ENCODE assay signal across 17 cellular contexts in genomic region chr14:75881986-75882385, GRCh38.
DNase-seq lines count a peak whose midpoint lies in the region; ATAC-seq and TF ChIP-seq lines count a peak whose summit lies in the region.
"Had no signal": no experiment of that assay in that cellular context is flagged by ENCODE, and none has a peak within 500 bp of the region (broad histone marks: within the 10 kb centered on the region; RNA-seq: fewer than 3 reads in every experiment).

No MANE protein-coding gene starts in this region.

- H3K4me3 ChIP-seq in IMR-90 (ENCODE audit: insufficient read depth, low read depth, low read length) (no peak overlapping the region), stomach (no peak overlapping the region)
- H3K4me3 ChIP-seq: K562 had no signal

- no peak overlapping the region for H3K56ac ChIP-seq in IMR-90 (ENCODE audit: extremely low read depth, insufficient read depth, low read length)

- H2BK5ac ChIP-seq in IMR-90 (ENCODE audit: low read depth, low read length, poor library complexity, severe bottlenecking) = no peak overlapping the region

- H3K18ac ChIP-seq in IMR-90 (ENCODE audit: low read depth, low read length) = no peak overlapping the region

- H3K4me2 ChIP-seq in IMR-90 (ENCODE audit: low read depth, low read length) = no peak overlapping the region

- WGBS in IMR-90 (ENCODE audit: extremely low coverage in 2 of 2, insufficient read length in 1 of 2), 2 experiments = no CpG with 5 or more reads among the region's 5 CpGs
- WGBS in stomach, 5 donors = 93 to 98% (median 96%) methylated on average over 5 of the region's 5 CpGs

- no peak overlapping the region for H2AK9ac ChIP-seq in IMR-90 (replicated peaks; ENCODE audit: low read depth, low read length, poor library complexity)

- no peak overlapping the region for H2AK5ac ChIP-seq in IMR-90 (ENCODE audit: low read depth, low read length)

- H2BK20ac ChIP-seq in IMR-90 (ENCODE audit: low read depth, low read length) = no peak overlapping the region

- peaks cover 23% of the 10 kb centered on the region for H3K4me1 ChIP-seq in IMR-90 (ENCODE audit: control insufficient read depth, insufficient read depth, low read length)
- peaks cover 1 to 19% (median 3%) of the 10 kb centered on the region in 4 donors for H3K4me1 ChIP-seq in stomach

- no peak overlapping the region for H3K27ac ChIP-seq in IMR-90 (ENCODE audit: insufficient read depth, low read length)
- H3K27ac ChIP-seq in stomach = no peak overlapping the region

- no peak overlapping the region for H4K91ac ChIP-seq in IMR-90 (ENCODE audit: insufficient read depth, low read depth, low read length)

- POLR2A ChIA-PET in activated CD4-positive, alpha-beta memory T cell treated with anti-CD3 and anti-CD28 coated beads for 36 hours (lab: Charles Lee) = no interaction called here
- POLR2A ChIA-PET in activated CD4-positive, alpha-beta memory T cell treated with anti-CD3 and anti-CD28 coated beads, Interleukin-2, amount 10 ng/mL, durations not matched to agents 7 days and 5 days (lab: Charles Lee) = no interaction called here
- POLR2A ChIA-PET in IMR-90 (lab: Charles Lee; ENCODE audit: unreplicated experiment) = no interaction called here

- peak; percentile 10 for DNase-seq in activated CD4-positive, alpha-beta memory T cell treated with anti-CD3 and anti-CD28 coated beads for 36 hours
- DNase-seq in activated CD4-positive, alpha-beta memory T cell treated with anti-CD3 and anti-CD28 coated beads, Interleukin-2, amount 10 ng/mL, durations not matched to agents 7 days and 5 days = no peak
- DNase-seq in IMR-90 (peak; percentile 52), osteocyte (ENCODE audit: extremely low spot score, unreplicated experiment) (no peak), stomach (no peak), DMS53 (lab: John Stamatoyannopoulos, UW) (no peak), middle frontal gyrus (ENCODE audit: extremely low spot score, low spot score) (no peak)
- DNase-seq: Caco-2; CD4-positive, alpha-beta T cell; NCI-H187; NCI-H2227 treated with DMSO at 0.1 percent for 48 hours; NCI-H510A treated with DMSO at 0.1 percent for 48 hours; NCI-H82; RPMI8226; SHP77 treated with DMSO at 0.1 percent for 48 hours had no signal

- TF ChIP-seq CTCF in IMR-90 (conservative IDR thresholded peaks at IDR 0.05; ENCODE audit: low read depth, low read length) = no peak
- TF ChIP-seq CTCF in brain (conservative IDR thresholded peaks at IDR 0.05) = no peak
- no peak for TF ChIP-seq CTCF in osteocyte (IDR thresholded peaks at IDR 0.05)
- no peak for TF ChIP-seq CTCF in stomach (IDR thresholded peaks at IDR 0.05)

- no peaks in the 10 kb centered on the region for H3K9me3 ChIP-seq in IMR-90 (ENCODE audit: control insufficient read depth, insufficient read depth, low read length)
- H3K9me3 ChIP-seq in stomach = no peaks in the 10 kb centered on the region
- H3K9me3 ChIP-seq: Caco-2 had no signal

- no peak for ATAC-seq in IMR-90 (ENCODE audit: low read depth)
- ATAC-seq: K562 had no signal

- no peaks in the 10 kb centered on the region for H3K27me3 Mint-ChIP-seq in activated CD4-positive, alpha-beta memory T cell treated with anti-CD3 and anti-CD28 coated beads for 36 hours
- H3K27me3 Mint-ChIP-seq in activated CD4-positive, alpha-beta memory T cell treated with anti-CD3 and anti-CD28 coated beads, Interleukin-2, amount 10 ng/mL, durations not matched to agents 7 days and 5 days = no peaks in the 10 kb centered on the region
- H3K27me3 Mint-ChIP-seq in brain (no peaks in the 10 kb centered on the region), osteocyte (ENCODE audit: unreplicated experiment) (no peaks in the 10 kb centered on the region)
- H3K27me3 Mint-ChIP-seq: CD4-positive, alpha-beta T cell had no signal

- no peak overlapping the region for H3K27ac Mint-ChIP-seq in activated CD4-positive, alpha-beta memory T cell treated with anti-CD3 and anti-CD28 coated beads for 36 hours
- no peak overlapping the region for H3K27ac Mint-ChIP-seq in activated CD4-positive, alpha-beta memory T cell treated with anti-CD3 and anti-CD28 coated beads, Interleukin-2, amount 10 ng/mL, durations not matched to agents 7 days and 5 days
- H3K27ac Mint-ChIP-seq in brain = peak overlapping the region in 3 of 5 experiments; percentile 22 to 90 (median 54)
- H3K27ac Mint-ChIP-seq in osteocyte (ENCODE audit: unreplicated experiment) = peak overlapping the region; percentile 89
- H3K27ac Mint-ChIP-seq: CD4-positive, alpha-beta T cell had no signal

- no peak overlapping the region for H3K23ac ChIP-seq in IMR-90 (ENCODE audit: low read depth, low read length)

- H3K36me3 ChIP-seq in IMR-90 (ENCODE audit: control insufficient read depth, insufficient read depth, low read length) (no peaks in the 10 kb centered on the region), stomach (peaks cover 0 to 12% (median 8%) of the 10 kb centered on the region in 4 donors)

- in situ Hi-C loops in IMR-90 (cut with MboI; ENCODE audit: low sequenced_read_pairs) = no loop called here

- BruUV-seq in IMR-90 (replicated peaks; lab: Mats Ljungman, UMichigan) = no TSS peak

- H3K4me1 Mint-ChIP-seq in activated CD4-positive, alpha-beta memory T cell treated with anti-CD3 and anti-CD28 coated beads for 36 hours (ENCODE audit: low read depth) = peaks cover 15% of the 10 kb centered on the region
- peaks cover 20% of the 10 kb centered on the region for H3K4me1 Mint-ChIP-seq in activated CD4-positive, alpha-beta memory T cell treated with anti-CD3 and anti-CD28 coated beads, Interleukin-2, amount 10 ng/mL, durations not matched to agents 7 days and 5 days
- H3K4me1 Mint-ChIP-seq in brain (peaks cover 27% of the 10 kb centered on the region), osteocyte (ENCODE audit: unreplicated experiment) (peaks cover 93% of the 10 kb centered on the region)

- H3K27me3 ChIP-seq in IMR-90 (ENCODE audit: control insufficient read depth, insufficient read depth, low read length) = no peaks in the 10 kb centered on the region
- H3K27me3 ChIP-seq in stomach = no peaks in the 10 kb centered on the region

- H3K9me3 Mint-ChIP-seq in activated CD4-positive, alpha-beta memory T cell treated with anti-CD3 and anti-CD28 coated beads for 36 hours = no peaks in the 10 kb centered on the region
- H3K9me3 Mint-ChIP-seq in activated CD4-positive, alpha-beta memory T cell treated with anti-CD3 and anti-CD28 coated beads, Interleukin-2, amount 10 ng/mL, durations not matched to agents 7 days and 5 days = no peaks in the 10 kb centered on the region
- H3K9me3 Mint-ChIP-seq in brain = no peaks in the 10 kb centered on the region
- H3K9me3 Mint-ChIP-seq in osteocyte (ENCODE audit: unreplicated experiment) = no peaks in the 10 kb centered on the region
- H3K9me3 Mint-ChIP-seq: CD4-positive, alpha-beta T cell had no signal

- H3K14ac ChIP-seq in IMR-90 (replicated peaks; ENCODE audit: low read depth, low read length) = no peak overlapping the region

- no peak overlapping the region for H4K5ac ChIP-seq in IMR-90 (ENCODE audit: low read depth, low read length)

- H2AFZ ChIP-seq in IMR-90 (replicated peaks; ENCODE audit: low read length, poor library complexity) = no peak overlapping the region

- CTCF ChIA-PET in activated CD4-positive, alpha-beta memory T cell treated with anti-CD3 and anti-CD28 coated beads for 36 hours (lab: Charles Lee) = interaction anchor here (1.2 kb wide), 1 partner anchor 25 kb away, joined by 3 read pairs; no protein-coding TSS in a partner anchor
- CTCF ChIA-PET in activated CD4-positive, alpha-beta memory T cell treated with anti-CD3 and anti-CD28 coated beads, Interleukin-2, amount 10 ng/mL, durations not matched to agents 7 days and 5 days (lab: Charles Lee) = interaction anchor here (0.7 to 2.9 kb wide), 2 partner anchors 101 to 173 kb away, joined by 3 to 7 read pairs; no protein-coding TSS in a partner anchor
- CTCF ChIA-PET in IMR-90 (lab: Yijun Ruan, JAX) = no interaction called here

- H3K4ac ChIP-seq in IMR-90 (ENCODE audit: low read depth, low read length) = no peak overlapping the region

- intact Hi-C loops in activated CD4-positive, alpha-beta memory T cell treated with anti-CD3 and anti-CD28 coated beads for 36 hours (cut with micrococcal nuclease) = no loop called here
- intact Hi-C loops in IMR-90 (cut with micrococcal nuclease) (no loop called here), stomach (cut with DNase I; ENCODE audit: low total_unique reads) (no loop called here)

- no peak overlapping the region for H3K9ac ChIP-seq in IMR-90 (ENCODE audit: low read depth, low read length)

- H2BK120ac ChIP-seq in IMR-90 (ENCODE audit: low read depth, low read length) = no peak overlapping the region

- H4K8ac ChIP-seq in IMR-90 (ENCODE audit: low read depth in 2 of 2, low read length in 2 of 2) = no peak overlapping the region

- no peak for TF ChIP-seq RAD21 in IMR-90 (IDR thresholded peaks at IDR 0.05; ENCODE audit: low read length)

- no peaks in the 10 kb centered on the region for H4K20me1 ChIP-seq in IMR-90 (ENCODE audit: insufficient read depth, low read length)

- dilution Hi-C loops in IMR-90 (cut with HindIII; ENCODE audit: low sequenced_read_pairs, unreplicated experiment) = no loop called here

- peaks cover 5% of the 10 kb centered on the region; the same call in 1 of the 2 replicates for H3K9me1 ChIP-seq in IMR-90 (ENCODE audit: insufficient read depth, low read length)

- no peak overlapping the region for H3K4me3 Mint-ChIP-seq in activated CD4-positive, alpha-beta memory T cell treated with anti-CD3 and anti-CD28 coated beads for 36 hours
- no peak overlapping the region for H3K4me3 Mint-ChIP-seq in activated CD4-positive, alpha-beta memory T cell treated with anti-CD3 and anti-CD28 coated beads, Interleukin-2, amount 10 ng/mL, durations not matched to agents 7 days and 5 days
- H3K4me3 Mint-ChIP-seq in brain = no peak overlapping the region
- H3K4me3 Mint-ChIP-seq in osteocyte (ENCODE audit: unreplicated experiment) = no peak overlapping the region
- H3K4me3 Mint-ChIP-seq: CD4-positive, alpha-beta T cell had no signal

- peaks cover 14% of the 10 kb centered on the region for H3K36me3 Mint-ChIP-seq in activated CD4-positive, alpha-beta memory T cell treated with anti-CD3 and anti-CD28 coated beads for 36 hours
- H3K36me3 Mint-ChIP-seq in activated CD4-positive, alpha-beta memory T cell treated with anti-CD3 and anti-CD28 coated beads, Interleukin-2, amount 10 ng/mL, durations not matched to agents 7 days and 5 days (ENCODE audit: low read depth) = peaks cover 6% of the 10 kb centered on the region
- peaks cover 20% of the 10 kb centered on the region for H3K36me3 Mint-ChIP-seq in brain
- no peaks in the 10 kb centered on the region for H3K36me3 Mint-ChIP-seq in osteocyte (ENCODE audit: unreplicated experiment)

- TF ChIP-seq POLR2A in IMR-90 (IDR thresholded peaks at IDR 0.05; ENCODE audit: low read depth, low read length) = no peak
- TF ChIP-seq POLR2A in stomach (IDR thresholded peaks at IDR 0.05) = no peak

- H2BK15ac ChIP-seq in IMR-90 (ENCODE audit: low read depth, low read length) = no peak overlapping the region

- no peaks in the 10 kb centered on the region for H3K79me1 ChIP-seq in IMR-90 (ENCODE audit: low read depth in 1 of 2, low read length in 2 of 2)

- TF ChIP-seq EP300 in stomach (IDR thresholded peaks at IDR 0.05) = no peak

TF ChIP-seq in IMR-90, 13 proteins besides CTCF, POLR2A, EP300 and RAD21 (continues in another document):
- TF ChIP-seq SMC3 (IDR thresholded peaks at IDR 0.05; ENCODE audit: low read depth, low read length) = no peak
- no peak for TF ChIP-seq CEBPB (IDR thresholded peaks at IDR 0.05; ENCODE audit: low read depth, low read length)
- no peak for TF ChIP-seq CHD1 (IDR thresholded peaks at IDR 0.05; ENCODE audit: low read depth, low read length)

Comparison
In these comparisons a context has a peak if more than half of its experiments do, and no peak if none do; other contexts are left out.
1. DNase-seq: peak in activated CD4-positive, alpha-beta memory T cell treated with anti-CD3 and anti-CD28 coated beads for 36 hours (single experiment) and IMR-90 (single experiment); none in activated CD4-positive, alpha-beta memory T cell treated with anti-CD3 and anti-CD28 coated beads, Interleukin-2, amount 10 ng/mL, durations not matched to agents 7 days and 5 days (single experiment), osteocyte (single experiment), stomach (single experiment), DMS53 (single experiment) and middle frontal gyrus (single experiment).
2. H3K27ac Mint-ChIP-seq: peak in brain (3 of 5) and osteocyte (single experiment); none in activated CD4-positive, alpha-beta memory T cell treated with anti-CD3 and anti-CD28 coated beads for 36 hours (single experiment) and activated CD4-positive, alpha-beta memory T cell treated with anti-CD3 and anti-CD28 coated beads, Interleukin-2, amount 10 ng/mL, durations not matched to agents 7 days and 5 days (single experiment).